15 cellular contexts compared by ENCODE assay signal in genomic region chr1:9699361-9699760, GRCh38. TPM values are rescaled to one million over a fixed set of nuclear protein-coding genes. Genes with fewer than 3 reads are reported as not detected.
DNase-seq lines count a peak whose midpoint lies in the region; ATAC-seq and FAIRE-seq lines count a peak whose summit lies in the region.
"Had no signal": no experiment of that assay in that cellular context is flagged by ENCODE, and none has a peak within 500 bp of the region (broad histone marks: within the 10 kb centered on the region; RNA-seq: fewer than 3 reads in every experiment).

No MANE protein-coding gene starts in this region.

- no peak for ATAC-seq in activated CD8-positive, alpha-beta memory T cell treated with anti-CD3 and anti-CD28 coated beads, Interleukin-2, amount 10 ng/mL, durations not matched to agents 7 days and 5 days
- no peak for ATAC-seq in central memory CD8-positive, alpha-beta T cell (replicated peaks; ENCODE audit: extremely low read depth, poor library complexity, severe bottlenecking)
- no peak for ATAC-seq in GM21381 (IDR thresholded peaks at IDR 0.05; ENCODE audit: unreplicated experiment)

- FAIRE-seq in RCC 7860 (lab: Jason Lieb, UNC) (no peak), small intestine (lab: Jason Lieb, UNC) (no peak)
- FAIRE-seq: GM19239 had no signal

- no peak overlapping the region for H3K4me3 Mint-ChIP-seq in activated CD8-positive, alpha-beta memory T cell treated with anti-CD3 and anti-CD28 coated beads, Interleukin-2, amount 10 ng/mL, durations not matched to agents 7 days and 5 days
- no peak overlapping the region for H3K4me3 Mint-ChIP-seq in central memory CD8-positive, alpha-beta T cell
- H3K4me3 Mint-ChIP-seq: brain had no signal

- 33 to 79% (median 57%) methylated on average over 7 of the region's 7 CpGs for WGBS in small intestine, 3 donors

- no peaks in the 10 kb centered on the region for H3K9me2 ChIP-seq in Karpas-422 (replicated peaks; ENCODE audit: insufficient read depth, low read length)

- peaks cover 53% of the 10 kb centered on the region for H3K4me1 Mint-ChIP-seq in activated CD8-positive, alpha-beta memory T cell treated with anti-CD3 and anti-CD28 coated beads, Interleukin-2, amount 10 ng/mL, durations not matched to agents 7 days and 5 days
- peaks cover 60% of the 10 kb centered on the region for H3K4me1 Mint-ChIP-seq in central memory CD8-positive, alpha-beta T cell
- H3K4me1 Mint-ChIP-seq: brain had no signal

- H4K20me1 ChIP-seq in Karpas-422 (ENCODE audit: insufficient read depth, low read depth, low read length) = no peaks in the 10 kb centered on the region

- peaks cover 9% of the 10 kb centered on the region; the same call in 1 of the 2 replicates for H3K79me2 ChIP-seq in Karpas-422 (ENCODE audit: low read length)

- peaks cover 5% of the 10 kb centered on the region for H3K9me3 Mint-ChIP-seq in activated CD8-positive, alpha-beta memory T cell treated with anti-CD3 and anti-CD28 coated beads, Interleukin-2, amount 10 ng/mL, durations not matched to agents 7 days and 5 days (ENCODE audit: low read depth)
- no peaks in the 10 kb centered on the region for H3K9me3 Mint-ChIP-seq in central memory CD8-positive, alpha-beta T cell

- peaks cover 62% of the 10 kb centered on the region for H3K36me3 Mint-ChIP-seq in activated CD8-positive, alpha-beta memory T cell treated with anti-CD3 and anti-CD28 coated beads, Interleukin-2, amount 10 ng/mL, durations not matched to agents 7 days and 5 days
- peaks cover 35% of the 10 kb centered on the region for H3K36me3 Mint-ChIP-seq in central memory CD8-positive, alpha-beta T cell (ENCODE audit: insufficient read depth)
- H3K36me3 Mint-ChIP-seq: brain had no signal

- H3K27ac ChIP-seq in small intestine (ENCODE audit: low read depth in 1 of 2, low read length in 1 of 2) (no peak overlapping the region), Karpas-422 (ENCODE audit: low read length) (no peak overlapping the region)
- H3K27ac ChIP-seq: tibial artery had no signal

- H3K4me1 ChIP-seq in small intestine (ENCODE audit: control insufficient read depth in 2 of 2, insufficient read depth in 1 of 2, low read depth in 1 of 2, low read length in 1 of 2) (no peaks in the 10 kb centered on the region), Karpas-422 (ENCODE audit: low read length) (peaks cover 8% of the 10 kb centered on the region)

- no peaks in the 10 kb centered on the region for H3K27me3 Mint-ChIP-seq in activated CD8-positive, alpha-beta memory T cell treated with anti-CD3 and anti-CD28 coated beads, Interleukin-2, amount 10 ng/mL, durations not matched to agents 7 days and 5 days
- H3K27me3 Mint-ChIP-seq in central memory CD8-positive, alpha-beta T cell = no peaks in the 10 kb centered on the region

- H3K27me3 ChIP-seq in small intestine (ENCODE audit: control insufficient read depth in 2 of 2, insufficient read depth in 2 of 2, low read length in 2 of 2) = no peaks in the 10 kb centered on the region
- H3K27me3 ChIP-seq in MG63 = no peaks in the 10 kb centered on the region
- no peaks in the 10 kb centered on the region for H3K27me3 ChIP-seq in Karpas-422 (ENCODE audit: low read length)
- H3K27me3 ChIP-seq: tibial artery had no signal

- no peak overlapping the region for H3K4me2 ChIP-seq in Karpas-422 (ENCODE audit: low read depth, low read length, poor library complexity, severe bottlenecking)

- no peak overlapping the region for H3K4me3 ChIP-seq in small intestine (ENCODE audit: low read depth in 1 of 2, low read length in 2 of 2)
- H3K4me3 ChIP-seq in MG63 = no peak overlapping the region
- H3K4me3 ChIP-seq in Karpas-422 (ENCODE audit: low read length) = no peak overlapping the region
- H3K4me3 ChIP-seq: lung, tibial artery had no signal

- DNase-seq in activated CD8-positive, alpha-beta memory T cell treated with anti-CD3 and anti-CD28 coated beads, Interleukin-2, amount 10 ng/mL, durations not matched to agents 7 days and 5 days = no peak
- no peak for DNase-seq in activated CD8-positive, alpha-beta memory T cell treated with anti-CD3 and anti-CD28 coated beads, Interleukin-2, amount 50 U/mL, for 48 hours
- peak; percentile 41 for DNase-seq in RCC 7860 (ENCODE audit: low spot score)
- no peak for DNase-seq in central memory CD8-positive, alpha-beta T cell (ENCODE audit: low spot score in 2 of 2)
- DNase-seq in small intestine = peak; percentile 84
- DNase-seq in MG63 = no peak
- DNase-seq in Karpas-422 = no peak
- DNase-seq: NCI-H1930, NCI-H524 treated with DMSO at 0.1 percent for 48 hours, retina, tibial artery had no signal

- no peak overlapping the region for H3K9ac ChIP-seq in Karpas-422 (ENCODE audit: low read length)

- H2AFZ ChIP-seq in Karpas-422 (ENCODE audit: low read length) = no peak overlapping the region

- H3K36me3 ChIP-seq in small intestine (ENCODE audit: control insufficient read depth in 2 of 2, insufficient read depth in 2 of 2, low read length in 2 of 2) (no peaks in the 10 kb centered on the region), MG63 (no peaks in the 10 kb centered on the region), Karpas-422 (ENCODE audit: insufficient read depth, low read length) (no peaks in the 10 kb centered on the region)

- no peaks in the 10 kb centered on the region for H3K9me3 ChIP-seq in small intestine (ENCODE audit: control insufficient read depth, low read depth)
- H3K9me3 ChIP-seq in MG63 = no peaks in the 10 kb centered on the region
- no peaks in the 10 kb centered on the region for H3K9me3 ChIP-seq in Karpas-422 (ENCODE audit: low read length)
- H3K9me3 ChIP-seq: tibial artery had no signal

- peak overlapping the region; percentile 54 for H3K27ac Mint-ChIP-seq in activated CD8-positive, alpha-beta memory T cell treated with anti-CD3 and anti-CD28 coated beads, Interleukin-2, amount 10 ng/mL, durations not matched to agents 7 days and 5 days
- H3K27ac Mint-ChIP-seq in central memory CD8-positive, alpha-beta T cell (ENCODE audit: low read depth) = peak overlapping the region; percentile 86

- CTCF ChIA-PET in activated CD8-positive, alpha-beta memory T cell treated with anti-CD3 and anti-CD28 coated beads, Interleukin-2, amount 10 ng/mL, durations not matched to agents 7 days and 5 days (lab: Charles Lee) = interaction anchor here (1.2 kb wide), 1 partner anchor 73 kb away, joined by 3 read pairs; no protein-coding TSS in a partner anchor

RNA-seq across cellular contexts. Expression of gene PIK3CD, which starts 47.8 kb away (rescaled TPM):
- total RNA-seq in activated CD8-positive, alpha-beta memory T cell treated with anti-CD3 and anti-CD28 coated beads, Interleukin-2, amount 10 ng/mL, durations not matched to agents 7 days and 5 days = 100 to 1,000 TPM; 256 to 261 TPM
- polyA plus RNA-seq in small intestine = 1 to 10 TPM; 1.8 to 3.6 (median 3.5) TPM
- 0.47 and 2.9 TPM in 2 replicates for total RNA-seq in MG63 (2014; rRNA removed; shearing (Covaris generic); ENCODE audit: low replicate concordance)
- total RNA-seq in Karpas-422 (2014; rRNA removed; shearing (Covaris generic); ENCODE audit: low replicate concordance) = 30.5 and 43.5 TPM in 2 replicates

Comparison
In these comparisons a context has a peak if more than half of its experiments do, and no peak if none do; other contexts are left out.
1. DNase-seq: peak in RCC 7860 (single experiment) and small intestine (single experiment); none in activated CD8-positive, alpha-beta memory T cell treated with anti-CD3 and anti-CD28 coated beads, Interleukin-2, amount 10 ng/mL, durations not matched to agents 7 days and 5 days (single experiment), activated CD8-positive, alpha-beta memory T cell treated with anti-CD3 and anti-CD28 coated beads, Interleukin-2, amount 50 U/mL, for 48 hours (single experiment), central memory CD8-positive, alpha-beta T cell (0 of 2), MG63 (single experiment) and Karpas-422 (single experiment).